15 cellular contexts compared by ENCODE assay signal in genomic region chr1:25546193-25546592, GRCh38.
"Had no signal": no experiment of that assay in that cellular context is flagged by ENCODE, and none has a peak within 500 bp of the region (broad histone marks: within the 10 kb centered on the region; RNA-seq: fewer than 3 reads in every experiment).

No MANE protein-coding gene starts in this region.

- H2AFZ ChIP-seq: hepatocyte, parathyroid adenoma had no signal

- H3K27me3 ChIP-seq: adrenal gland, hepatocyte, transverse colon had no signal

- H3K36me3 Mint-ChIP-seq: activated CD4-positive, alpha-beta memory T cell treated with anti-CD3 and anti-CD28 coated beads for 36 hours; stimulated activated memory B cell treated with anti-CD40 and anti-IgM and Interleukin-4, amounts not matched to agents 10 μg/mL and 1 μg/mL and 100 μg/mL, for 72 hours had no signal

- H3K9me3 Mint-ChIP-seq: activated CD4-positive, alpha-beta memory T cell treated with anti-CD3 and anti-CD28 coated beads for 36 hours; stimulated activated memory B cell treated with anti-CD40 and anti-IgM and Interleukin-4, amounts not matched to agents 10 μg/mL and 1 μg/mL and 100 μg/mL, for 72 hours had no signal

- ATAC-seq: activated T-cell treated with anti-CD3 and anti-CD28 coated beads, Interleukin-2, amount 50 U/mL, for 72 hours; stimulated activated memory B cell treated with anti-CD40 and anti-IgM and Interleukin-4, amounts not matched to agents 10 μg/mL and 1 μg/mL and 100 μg/mL, for 72 hours had no signal

- H3K4me3 Mint-ChIP-seq: activated CD4-positive, alpha-beta memory T cell treated with anti-CD3 and anti-CD28 coated beads for 36 hours; stimulated activated memory B cell treated with anti-CD40 and anti-IgM and Interleukin-4, amounts not matched to agents 10 μg/mL and 1 μg/mL and 100 μg/mL, for 72 hours had no signal

- H3K9me3 ChIP-seq: adrenal gland, transverse colon had no signal

- H3K4me3 ChIP-seq: adrenal gland, hepatocyte, skin epidermis, transverse colon had no signal

- H3K36me3 ChIP-seq: adrenal gland, transverse colon had no signal

- DNase-seq: activated CD4-positive, alpha-beta memory T cell treated with anti-CD3 and anti-CD28 coated beads for 36 hours; activated CD8-positive, alpha-beta memory T cell treated with anti-CD3 and anti-CD28 coated beads, Interleukin-2, amount 50 U/mL, for 4 hours; activated gamma-delta T cell treated with Interleukin-2 at 50 U/mL for 16 hours; activated T-cell treated with anti-CD3 and anti-CD28 coated beads, Interleukin-2, amount 50 U/mL, for 72 hours; adrenal gland; central memory CD4-positive, alpha-beta T cell; cortex of kidney; effector CD8-positive, alpha-beta T cell; retina; transverse colon had no signal

- H3K27me3 Mint-ChIP-seq: activated CD4-positive, alpha-beta memory T cell treated with anti-CD3 and anti-CD28 coated beads for 36 hours; stimulated activated memory B cell treated with anti-CD40 and anti-IgM and Interleukin-4, amounts not matched to agents 10 μg/mL and 1 μg/mL and 100 μg/mL, for 72 hours had no signal

- H3K27ac ChIP-seq: hepatocyte, parathyroid adenoma, transverse colon, VCaP had no signal

- H3K4me2 ChIP-seq: hepatocyte had no signal

- H3K27ac Mint-ChIP-seq: stimulated activated memory B cell treated with anti-CD40 and anti-IgM and Interleukin-4, amounts not matched to agents 10 μg/mL and 1 μg/mL and 100 μg/mL, for 72 hours had no signal

- H3K9ac ChIP-seq: parathyroid adenoma had no signal
